17 cellular contexts compared by ENCODE assay signal in the genomic region with DNA sequence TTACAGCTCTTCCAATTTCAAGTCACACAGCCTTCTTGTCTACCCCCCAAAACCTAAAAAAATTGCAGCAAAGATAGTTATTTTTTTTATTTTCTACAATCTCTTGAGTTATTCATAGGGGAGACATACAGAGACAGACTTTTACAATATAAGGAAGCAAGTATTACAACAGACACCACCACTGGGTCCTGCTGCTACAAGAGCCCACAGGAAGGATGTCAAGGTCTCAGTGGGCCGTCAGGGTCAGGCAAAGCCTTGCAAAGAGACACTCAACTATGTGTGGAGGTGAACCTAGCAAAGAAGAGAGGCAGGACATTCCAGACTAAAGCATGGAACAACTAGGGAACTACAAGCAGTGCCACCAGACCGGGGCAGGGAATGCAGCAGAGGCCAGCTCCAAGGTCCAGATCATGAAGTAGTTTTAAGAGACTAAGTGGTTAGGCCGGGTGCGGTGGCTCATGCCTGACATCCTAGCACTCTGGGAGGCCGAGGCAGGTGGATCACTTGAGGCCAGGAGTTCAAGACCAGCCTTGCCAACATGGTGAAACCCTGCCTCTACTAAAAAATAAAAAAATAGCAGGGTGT. TPM values are rescaled to one million over a fixed set of nuclear protein-coding genes. Genes with fewer than 3 reads are reported as not detected.
DNase-seq lines count a peak whose midpoint lies in the region; ATAC-seq and TF ChIP-seq lines count a peak whose summit lies in the region.
"Had no signal": no experiment of that assay in that cellular context is flagged by ENCODE, and none has a peak within 500 bp of the region (broad histone marks: within the 10 kb centered on the region; RNA-seq: fewer than 3 reads in every experiment).

No MANE protein-coding gene starts in this region.

- CTCF ChIA-PET in SK-N-SH (lab: Yijun Ruan, JAX): interaction anchor here (1.2 to 6.3 kb wide), 4 partner anchors 14 to 597 kb away, joined by 3 to 34 read pairs (median 5); no protein-coding TSS in a partner anchor

- peak overlapping the region; percentile 49 for H3K4me2 ChIP-seq in Loucy (ENCODE audit: low read depth, low read length, poor library complexity, severe bottlenecking)
- no peak overlapping the region for H3K4me2 ChIP-seq in SK-N-SH
- H3K4me2 ChIP-seq: KMS-11 had no signal

- peak overlapping the region; percentile 14 for H3K9ac ChIP-seq in Loucy (ENCODE audit: low read depth, low read length, poor library complexity, severe bottlenecking)
- H3K9ac ChIP-seq in SK-N-SH: no peak overlapping the region
- H3K9ac ChIP-seq: KMS-11 had no signal

- intact Hi-C loops in right lobe of liver (cut with DNase I): no loop called here

- TF ChIP-seq EP300 in SK-N-SH (IDR thresholded peaks at IDR 0.05; ENCODE audit: borderline replicate concordance in 1 of 2, low read depth in 1 of 2, low read length in 1 of 2): no peak

- POLR2A ChIA-PET in SK-N-SH (lab: Yijun Ruan, JAX): no interaction called here

- no peaks in the 10 kb centered on the region for H3K9me2 ChIP-seq in Loucy (replicated peaks; ENCODE audit: low read depth, low read length)
- H3K9me2 ChIP-seq in SK-N-SH: no peaks in the 10 kb centered on the region

- H3F3A ChIP-seq in Loucy (ENCODE audit: low read depth): no peaks in the 10 kb centered on the region
- no peaks in the 10 kb centered on the region for H3F3A ChIP-seq in SK-N-SH (replicated peaks; ENCODE audit: insufficient read depth)

- 72% methylated on average over 5 of the region's 5 CpGs for WGBS in right lobe of liver (ENCODE audit: insufficient coverage, low coverage, low lambda C conversion rate, missing lambda C conversion rate)
- 64% methylated on average over 5 of the region's 5 CpGs for WGBS in SK-N-SH (ENCODE audit: low lambda C conversion rate)

- H3K36me3 ChIP-seq in Loucy (ENCODE audit: insufficient read depth, low read length) (no peaks in the 10 kb centered on the region), SJCRH30 (no peaks in the 10 kb centered on the region), right lobe of liver (no peaks in the 10 kb centered on the region), SK-N-SH (replicated peaks in 1 of 2; ENCODE audit: control insufficient read depth in 1 of 2, insufficient read depth in 2 of 2, low read length in 1 of 2) (no peaks in the 10 kb centered on the region)
- H3K36me3 ChIP-seq: BE2C had no signal

- H3K27me3 ChIP-seq in Loucy (ENCODE audit: insufficient read depth, low read length, poor library complexity, severe bottlenecking): no peaks in the 10 kb centered on the region
- no peaks in the 10 kb centered on the region for H3K27me3 ChIP-seq in SJCRH30
- H3K27me3 ChIP-seq in right lobe of liver: no peaks in the 10 kb centered on the region
- no peaks in the 10 kb centered on the region for H3K27me3 ChIP-seq in SK-N-SH (ENCODE audit: insufficient read depth)
- H3K27me3 ChIP-seq: BE2C had no signal

- H3K27ac ChIP-seq in SJCRH30: peak overlapping the region; percentile 69
- no peak overlapping the region for H3K27ac ChIP-seq in right lobe of liver
- H3K27ac ChIP-seq in SK-N-SH (ENCODE audit: low read depth in 2 of 2, low read length in 1 of 2): no peak overlapping the region
- H3K27ac ChIP-seq: KMS-11 had no signal

- H3K4me1 ChIP-seq in Loucy (ENCODE audit: insufficient read depth, low read length, poor library complexity, severe bottlenecking) (peaks cover 19% of the 10 kb centered on the region), SJCRH30 (peaks cover 25% of the 10 kb centered on the region), right lobe of liver (peaks cover 0 to 7% (median 1%) of the 10 kb centered on the region in 4 donors), SK-N-SH (ENCODE audit: control insufficient read depth in 1 of 2, insufficient read depth in 2 of 2, low read depth in 1 of 2, low read length in 1 of 2) (no peaks in the 10 kb centered on the region)
- H3K4me1 ChIP-seq: BE2C had no signal

- H4K20me1 ChIP-seq in Loucy (ENCODE audit: insufficient read depth, low read length, poor library complexity, severe bottlenecking): no peaks in the 10 kb centered on the region
- no peaks in the 10 kb centered on the region for H4K20me1 ChIP-seq in SK-N-SH (ENCODE audit: insufficient read depth)

- no peaks in the 10 kb centered on the region for H3K79me2 ChIP-seq in Loucy (ENCODE audit: insufficient read depth, low read length)
- no peaks in the 10 kb centered on the region for H3K79me2 ChIP-seq in SK-N-SH (ENCODE audit: insufficient read depth)

- no peak for TF ChIP-seq POLR2A in right lobe of liver (IDR thresholded peaks at IDR 0.05)

- DNase-seq in CD1c-positive myeloid dendritic cell (ENCODE audit: extremely low spot score): peak; percentile 10
- DNase-seq in SJCRH30: no peak
- DNase-seq in right lobe of liver: no peak
- no peak for DNase-seq in NK-92 (lab: John Stamatoyannopoulos, UW; ENCODE audit: unreplicated experiment)
- no peak for DNase-seq in effector CD4-positive, alpha-beta T cell
- no peak for DNase-seq in activated CD8-positive, alpha-beta memory T cell treated with anti-CD3 and anti-CD28 coated beads for 24 hours
- no peak for DNase-seq in SK-N-SH
- DNase-seq: BE2C, GOT3, MM.1S, NCI-H1694, NCI-H2107, NCI-H345, NCI-H69, SHP77 had no signal

- H3K4me3 ChIP-seq in Loucy (ENCODE audit: low read length, poor library complexity, severe bottlenecking) (no peak overlapping the region), SJCRH30 (no peak overlapping the region), right lobe of liver (no peak overlapping the region), SK-N-SH (ENCODE audit: low read depth in 2 of 2, low read length in 1 of 2) (no peak overlapping the region)

- peak; percentile 18 to 43 (median 27) for ATAC-seq in right lobe of liver

- no peak for TF ChIP-seq RAD21 in SK-N-SH (IDR thresholded peaks at IDR 0.05; ENCODE audit: low read length)

- no peak for TF ChIP-seq CTCF in Loucy (conservative IDR thresholded peaks at IDR 0.05; ENCODE audit: low read length)
- no peak for TF ChIP-seq CTCF in right lobe of liver (IDR thresholded peaks at IDR 0.05)
- TF ChIP-seq CTCF in SK-N-SH (IDR thresholded peaks at IDR 0.05): no peak

- H3K9me3 ChIP-seq in Loucy (ENCODE audit: insufficient read depth, low read depth, low read length) (no peaks in the 10 kb centered on the region), SJCRH30 (replicated peaks) (no peaks in the 10 kb centered on the region), right lobe of liver (no peaks in the 10 kb centered on the region), SK-N-SH (no peaks in the 10 kb centered on the region)
- H3K9me3 ChIP-seq: BE2C had no signal

- H2AFZ ChIP-seq in Loucy (ENCODE audit: low read length): peak overlapping the region; percentile 76
- H2AFZ ChIP-seq in SK-N-SH (ENCODE audit: low read depth): no peak overlapping the region

TF ChIP-seq in SK-N-SH, 30 proteins besides CTCF, POLR2A, EP300 and RAD21:
- TF ChIP-seq RFX5 (IDR thresholded peaks at IDR 0.05; ENCODE audit: low read length) (no peak), TEAD4 (IDR thresholded peaks at IDR 0.05; ENCODE audit: borderline replicate concordance, insufficient read depth) (no peak)

RNA-seq across cellular contexts. Expression of a gene that starts 28.2 kb away (rescaled TPM):
- 53.1 and 53.7 TPM in 2 replicates for total RNA-seq in SJCRH30 (2014; rRNA removed; shearing (Covaris generic))
- total RNA-seq in right lobe of liver: 10 to 100 TPM; 19.8 to 33.6 (median 22.7) TPM
- 15.8 and 16.2 TPM in 2 replicates for polyA plus RNA-seq in SK-N-SH (2012; rRNA removed)
- 10.3 and 13.2 TPM in 2 replicates for polyA plus RNA-seq in SK-N-SH (2012; cell fraction: cytosol; rRNA removed)
- polyA plus RNA-seq in SK-N-SH (2012; cell fraction: nucleus; rRNA removed): 12.8 and 15.3 TPM in 2 replicates

RNA-seq across cellular contexts. Expression of a gene that starts 38.7 kb away (rescaled TPM):
- total RNA-seq in SJCRH30 (2014; rRNA removed; shearing (Covaris generic)): 0.58 and 0.73 TPM in 2 replicates
- under 1 TPM in 5 of 6 experiments, not detected in 1; 0.31 to 0.54 (median 0.44) TPM for total RNA-seq in right lobe of liver
- polyA plus RNA-seq in SK-N-SH (2012; rRNA removed): 0.26 and 1.0 TPM in 2 replicates
- 1.9 TPM in 2 replicates for polyA plus RNA-seq in SK-N-SH (2012; cell fraction: cytosol; rRNA removed)
- polyA plus RNA-seq in SK-N-SH (2012; cell fraction: nucleus; rRNA removed): 0.25 and 0.52 TPM in 2 replicates
